In genomic region chr19:1221141-1221903, GRCh38 we compare ENCODE assay signal across 8 cellular contexts. TPM values are rescaled to one million over a fixed set of nuclear protein-coding genes. Genes with fewer than 3 reads are reported as not detected.
DNase-seq lines count a peak whose midpoint lies in the region; ATAC-seq and TF ChIP-seq lines count a peak whose summit lies in the region.

No MANE protein-coding gene starts in this region.

- H3K4me1 ChIP-seq in gastroesophageal sphincter, result peaks cover 0 to 74% (median 28%) of the 10 kb centered on the region in 3 donors
- H3K4me1 ChIP-seq in vagina, result peaks cover 22% of the 10 kb centered on the region

- peak overlapping the region in 2 of 4 donors; percentile 31 to 58 for H3K27ac ChIP-seq in gastroesophageal sphincter
- H3K27ac ChIP-seq in vagina, result no peak overlapping the region

- WGBS in gastroesophageal sphincter (ENCODE audit: low coverage in 1 of 2), 2 donors, result 60% methylated on average over 2 of the region's 33 CpGs; no CpG with 5 or more reads in 1 of the 2 donors

- H3K36me3 Mint-ChIP-seq in activated CD8-positive, alpha-beta T cell treated with anti-CD3 and anti-CD28 coated beads for 36 hours (ENCODE audit: low read depth), result no peaks in the 10 kb centered on the region

- TF ChIP-seq EP300 in gastroesophageal sphincter (IDR thresholded peaks at IDR 0.05), result no peak

- POLR2A ChIA-PET in activated CD8-positive, alpha-beta T cell treated with anti-CD3 and anti-CD28 coated beads for 36 hours (lab: Charles Lee), result interaction anchor here (1.0 kb wide), 2 partner anchors 12 to 15 kb away, joined by 3 to 4 read pairs; no protein-coding TSS in a partner anchor

- no peaks in the 10 kb centered on the region for H3K4me1 Mint-ChIP-seq in activated CD8-positive, alpha-beta T cell treated with anti-CD3 and anti-CD28 coated beads for 36 hours (ENCODE audit: low read depth)

- H3K27me3 ChIP-seq in GM06990 (replicated peaks; ENCODE audit: control insufficient read depth, insufficient read depth, low read length) (no peaks in the 10 kb centered on the region), gastroesophageal sphincter (no peaks in the 10 kb centered on the region), vagina (no peaks in the 10 kb centered on the region)

- CTCF ChIA-PET in activated CD8-positive, alpha-beta T cell treated with anti-CD3 and anti-CD28 coated beads for 36 hours (lab: Charles Lee), result interaction anchor here (0.9 to 1.8 kb wide), 3 partner anchors 7 to 108 kb away, joined by 3 to 5 read pairs (median 3); no protein-coding TSS in a partner anchor

- H3K4me3 Mint-ChIP-seq in activated CD8-positive, alpha-beta T cell treated with anti-CD3 and anti-CD28 coated beads for 36 hours, result no peak overlapping the region

- no peak for DNase-seq in GM06990 (ENCODE audit: extremely low read depth, insufficient read length)
- DNase-seq in posterior cingulate gyrus, result peak in 9 of 10 donors; percentile 62 to 96 (median 71)
- DNase-seq in activated CD8-positive, alpha-beta T cell treated with anti-CD3 and anti-CD28 coated beads for 36 hours, result no peak
- no peak for DNase-seq in vagina (ENCODE audit: extremely low spot score in 2 of 2)

- TF ChIP-seq POLR2A in gastroesophageal sphincter (IDR thresholded peaks at IDR 0.05) (no peak), vagina (IDR thresholded peaks at IDR 0.05) (no peak)

- H3K4me3 ChIP-seq in GM06990 (replicated peaks; ENCODE audit: low read depth, low read length), result no peak overlapping the region
- H3K4me3 ChIP-seq in gastroesophageal sphincter, result no peak overlapping the region
- H3K4me3 ChIP-seq in vagina, result no peak overlapping the region

- H3K9me3 ChIP-seq in gastroesophageal sphincter (no peaks in the 10 kb centered on the region), vagina (no peaks in the 10 kb centered on the region)

- intact Hi-C loops in posterior cingulate gyrus (cut with DNase I) (loop anchor here (1.0 kb wide), 1 partner anchor 19 kb away; no protein-coding TSS in a partner anchor), vagina (cut with DNase I) (no loop called here)
- intact Hi-C loops in activated CD8-positive, alpha-beta T cell treated with anti-CD3 and anti-CD28 coated beads for 36 hours (cut with micrococcal nuclease), result no loop called here

- no peaks in the 10 kb centered on the region for H3K9me3 Mint-ChIP-seq in activated CD8-positive, alpha-beta T cell treated with anti-CD3 and anti-CD28 coated beads for 36 hours

- H3K27me3 Mint-ChIP-seq in activated CD8-positive, alpha-beta T cell treated with anti-CD3 and anti-CD28 coated beads for 36 hours, result no peaks in the 10 kb centered on the region

- no peak overlapping the region for H3K27ac Mint-ChIP-seq in activated CD8-positive, alpha-beta T cell treated with anti-CD3 and anti-CD28 coated beads for 36 hours

- peak; percentile 53 for ATAC-seq in SK-N-SH treated with all-trans-retinoic acid at 6 μM for 48 hours
- peak; percentile 68 for ATAC-seq in gastroesophageal sphincter
- no peak for ATAC-seq in GM18870 (IDR thresholded peaks at IDR 0.05; ENCODE audit: unreplicated experiment)
- ATAC-seq in HG02973 (IDR thresholded peaks at IDR 0.05; ENCODE audit: unreplicated experiment), result no peak
- no peak for ATAC-seq in activated CD8-positive, alpha-beta T cell treated with anti-CD3 and anti-CD28 coated beads for 36 hours

- H3K36me3 ChIP-seq in GM06990 (ENCODE audit: control insufficient read depth, insufficient read depth, low read length), result peaks cover 24% of the 10 kb centered on the region
- H3K36me3 ChIP-seq in gastroesophageal sphincter, result peaks cover 0 to 67% of the 10 kb centered on the region in 2 donors
- peaks cover 0 to 48% of the 10 kb centered on the region in 2 donors for H3K36me3 ChIP-seq in vagina

- TF ChIP-seq CTCF in GM06990 (IDR thresholded peaks at IDR 0.05; ENCODE audit: insufficient read depth, low read length, poor library complexity, severe bottlenecking) (peak; percentile 40), gastroesophageal sphincter (IDR thresholded peaks at IDR 0.05) (peak in 3 of 4 experiments; percentile 58 to 76 (median 68)), vagina (IDR thresholded peaks at IDR 0.05) (peak in 1 of 3 experiments; percentile 22)
- no peak for TF ChIP-seq CTCF in activated CD8-positive, alpha-beta T cell treated with anti-CD3 and anti-CD28 coated beads for 36 hours (IDR thresholded peaks at IDR 0.05)

TF ChIP-seq in SK-N-SH treated with all-trans-retinoic acid at 6 μM for 48 hours, 23 proteins besides CTCF, POLR2A, EP300 and RAD21 (continues in another document):
- no peak for TF ChIP-seq ISL1 (CRISPR knock-in tag; IDR thresholded peaks at IDR 0.05)
- TF ChIP-seq CSRNP3 (CRISPR knock-in tag; IDR thresholded peaks at IDR 0.05), result no peak
- no peak for TF ChIP-seq OSR1 (CRISPR knock-in tag; IDR thresholded peaks at IDR 0.05)
- TF ChIP-seq ZFP3 (CRISPR knock-in tag; IDR thresholded peaks at IDR 0.05), result no peak
- no peak for TF ChIP-seq ZNF565 (CRISPR knock-in tag; conservative IDR thresholded peaks at IDR 0.05; ENCODE audit: low read depth)
- no peak for TF ChIP-seq PPARA (CRISPR knock-in tag; IDR thresholded peaks at IDR 0.05; ENCODE audit: borderline replicate concordance)
- TF ChIP-seq PATZ1 (CRISPR knock-in tag; IDR thresholded peaks at IDR 0.05; ENCODE audit: borderline replicate concordance), result no peak
- TF ChIP-seq POU6F1 (CRISPR knock-in tag; IDR thresholded peaks at IDR 0.05; ENCODE audit: borderline replicate concordance, low read depth), result no peak
- TF ChIP-seq TOX (CRISPR knock-in tag; IDR thresholded peaks at IDR 0.05; ENCODE audit: borderline replicate concordance), result no peak
- no peak for TF ChIP-seq ESRRG (CRISPR knock-in tag; IDR thresholded peaks at IDR 0.05)
- no peak for TF ChIP-seq SNAI2 (CRISPR knock-in tag; IDR thresholded peaks at IDR 0.05)
- TF ChIP-seq TCF4 (CRISPR knock-in tag; IDR thresholded peaks at IDR 0.05; ENCODE audit: borderline replicate concordance), result no peak
- TF ChIP-seq CSDC2 (CRISPR knock-in tag; IDR thresholded peaks at IDR 0.05), result no peak
- TF ChIP-seq ZNF8 (CRISPR knock-in tag; IDR thresholded peaks at IDR 0.05), result no peak
- no peak for TF ChIP-seq GLIS3 (CRISPR knock-in tag; IDR thresholded peaks at IDR 0.05)
- no peak for TF ChIP-seq RARB (CRISPR knock-in tag; IDR thresholded peaks at IDR 0.05)
- TF ChIP-seq ZC3H10 (CRISPR knock-in tag; IDR thresholded peaks at IDR 0.05), result no peak

RNA-seq across cellular contexts. Expression of gene STK11, which starts 15.7 kb away (rescaled TPM):
- total RNA-seq in gastroesophageal sphincter (10 to 100 TPM; 56.8 to 80.7 (median 60.9) TPM), vagina (54.5 TPM)
- total RNA-seq in activated CD8-positive, alpha-beta T cell treated with anti-CD3 and anti-CD28 coated beads for 36 hours, result 10 to 100 TPM; 55.1 to 58.0 TPM

RNA-seq across cellular contexts. Expression of gene CBARP, which starts 16.5 kb away (rescaled TPM):
- total RNA-seq in gastroesophageal sphincter (under 1 TPM in 3 of 4 donors, not detected in 1; 0.13 to 0.73 (median 0.49) TPM), vagina (3.9 TPM)
- total RNA-seq in activated CD8-positive, alpha-beta T cell treated with anti-CD3 and anti-CD28 coated beads for 36 hours, result under 1 TPM; 0.49 to 0.86 TPM

RNA-seq across cellular contexts. Expression of gene ATP5F1D, which starts 20.2 kb away (rescaled TPM):
- total RNA-seq in gastroesophageal sphincter (100 to 1,000 TPM in 1 of 4 donors, 10 to 100 TPM in 3; 62.3 to 116 (median 84.1) TPM), vagina (154 TPM)
- 100 to 1,000 TPM; 186 to 199 TPM for total RNA-seq in activated CD8-positive, alpha-beta T cell treated with anti-CD3 and anti-CD28 coated beads for 36 hours

RNA-seq across cellular contexts. Expression of gene MIDN, which starts 27.1 kb away (rescaled TPM):
- total RNA-seq in gastroesophageal sphincter (10 to 100 TPM; 20.0 to 40.1 (median 24.2) TPM), vagina (170 TPM)
- total RNA-seq in activated CD8-positive, alpha-beta T cell treated with anti-CD3 and anti-CD28 coated beads for 36 hours, result 10 to 100 TPM; 41.1 to 43.9 TPM

RNA-seq across cellular contexts. Expression of gene SBNO2, which starts 47.3 kb away (rescaled TPM):
- total RNA-seq in gastroesophageal sphincter (10 to 100 TPM; 14.9 to 67.2 (median 20.9) TPM), vagina (54.0 TPM)
- 10 to 100 TPM; 41.7 to 42.0 TPM for total RNA-seq in activated CD8-positive, alpha-beta T cell treated with anti-CD3 and anti-CD28 coated beads for 36 hours

Comparison
In these comparisons a context has a peak if more than half of its experiments do, and no peak if none do; other contexts are left out.
1. DNase-seq: peak in posterior cingulate gyrus (9 of 10); none in GM06990 (single experiment), activated CD8-positive, alpha-beta T cell treated with anti-CD3 and anti-CD28 coated beads for 36 hours (single experiment) and vagina (0 of 2).
2. ATAC-seq: peak in SK-N-SH treated with all-trans-retinoic acid at 6 μM for 48 hours (single experiment) and gastroesophageal sphincter (single experiment); none in GM18870 (single experiment), HG02973 (single experiment) and activated CD8-positive, alpha-beta T cell treated with anti-CD3 and anti-CD28 coated beads for 36 hours (single experiment).